Comparison of ENCODE assay signal across 10 cellular contexts in the genomic region with DNA sequence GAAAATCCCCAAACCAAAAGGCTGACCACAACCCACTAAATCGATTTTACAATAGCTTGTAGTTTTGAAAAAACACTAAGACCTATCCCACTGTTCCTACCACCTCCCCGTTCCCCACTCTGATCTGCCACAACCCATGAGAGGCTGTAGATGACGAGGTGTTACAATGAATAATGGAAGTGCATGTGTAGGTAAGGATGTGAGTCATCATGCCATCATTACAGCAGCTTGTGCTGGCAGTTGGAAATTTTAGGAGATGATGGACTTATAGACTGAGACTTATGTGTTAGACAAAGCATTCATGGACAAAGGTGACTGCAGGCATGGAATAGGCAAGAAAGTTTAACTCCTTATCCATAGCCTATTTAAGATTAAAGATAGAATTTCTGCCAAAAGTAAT.
DNase-seq lines count a peak whose midpoint lies in the region; ATAC-seq and FAIRE-seq lines count a peak whose summit lies in the region.
"Had no signal": no experiment of that assay in that cellular context is flagged by ENCODE, and none has a peak within 500 bp of the region (broad histone marks: within the 10 kb centered on the region; RNA-seq: fewer than 3 reads in every experiment).

No MANE protein-coding gene starts in this region.

- peak; percentile 48 for ATAC-seq in HG03342 (IDR thresholded peaks at IDR 0.05; ENCODE audit: unreplicated experiment)
- no peak for ATAC-seq in GM19455 (IDR thresholded peaks at IDR 0.05; ENCODE audit: unreplicated experiment)

- H3K27me3 Mint-ChIP-seq in activated naive CD8-positive, alpha-beta T cell treated with anti-CD3 and anti-CD28 coated beads for 36 hours = no peaks in the 10 kb centered on the region

- FAIRE-seq in urothelium cell line (lab: Jason Lieb, UNC) = peak; percentile 82
- FAIRE-seq: G401.6 had no signal

- H3K4me1 Mint-ChIP-seq in activated naive CD8-positive, alpha-beta T cell treated with anti-CD3 and anti-CD28 coated beads for 36 hours = peaks cover 17% of the 10 kb centered on the region

- H3K4me3 Mint-ChIP-seq in activated naive CD8-positive, alpha-beta T cell treated with anti-CD3 and anti-CD28 coated beads for 36 hours = no peak overlapping the region

- H3K9me3 Mint-ChIP-seq in activated naive CD8-positive, alpha-beta T cell treated with anti-CD3 and anti-CD28 coated beads for 36 hours = peaks cover 2% of the 10 kb centered on the region

- H3K36me3 Mint-ChIP-seq in activated naive CD8-positive, alpha-beta T cell treated with anti-CD3 and anti-CD28 coated beads for 36 hours = peaks cover 15% of the 10 kb centered on the region

- DNase-seq in stimulated activated CD4-positive, alpha-beta T cell treated with anti-CD3 and anti-CD28 coated beads, Interleukin-1b, Interleukin-23, amount 100 ng/mL, for 48 hours = peak; percentile 47
- DNase-seq in stimulated activated CD4-positive, alpha-beta T cell treated with anti-CD3 and anti-CD28 coated beads, Interleukin-4, amount 100 ng/mL, for 1 hour = no peak
- DNase-seq in activated naive CD8-positive, alpha-beta T cell treated with anti-CD3 and anti-CD28 coated beads for 36 hours = no peak
- DNase-seq in urothelium cell line (ENCODE audit: low spot score) (peak; percentile 66), medulla oblongata (ENCODE audit: extremely low spot score) (no peak)
- no peak for DNase-seq in activated effector memory CD4-positive, alpha-beta T cell treated with Interleukin-2 at 50 U/mL for 16 hours
- DNase-seq: activated CD4-positive, alpha-beta T cell treated with anti-CD3 and anti-CD28 coated beads, Interleukin-2, amount 50 U/mL, for 1 hour had no signal

- peak overlapping the region; percentile 67 for H3K27ac Mint-ChIP-seq in activated naive CD8-positive, alpha-beta T cell treated with anti-CD3 and anti-CD28 coated beads for 36 hours

Comparison
In these comparisons a context has a peak if more than half of its experiments do, and no peak if none do; other contexts are left out.
1. DNase-seq: peak in stimulated activated CD4-positive, alpha-beta T cell treated with anti-CD3 and anti-CD28 coated beads, Interleukin-1b, Interleukin-23, amount 100 ng/mL, for 48 hours (single experiment) and urothelium cell line (single experiment); none in stimulated activated CD4-positive, alpha-beta T cell treated with anti-CD3 and anti-CD28 coated beads, Interleukin-4, amount 100 ng/mL, for 1 hour (single experiment), activated naive CD8-positive, alpha-beta T cell treated with anti-CD3 and anti-CD28 coated beads for 36 hours (single experiment), activated effector memory CD4-positive, alpha-beta T cell treated with Interleukin-2 at 50 U/mL for 16 hours (single experiment) and medulla oblongata (single experiment).